ENCODE assay signal across 8 cellular contexts in genomic region chr19:43575156-43575950, GRCh38. TPM values are rescaled to one million over a fixed set of nuclear protein-coding genes. Genes with fewer than 3 reads are reported as not detected.
DNase-seq lines count a peak whose midpoint lies in the region; ATAC-seq, FAIRE-seq and TF ChIP-seq lines count a peak whose summit lies in the region.

Gene PINLYP, plus strand, starts transcription at chr19:43575801. Its CDS starts 1,391 bp downstream, at chr19:43577192.
Gene XRCC1, minus strand, starts transcription at chr19:43575527. Its CDS starts 69 bp downstream, at chr19:43575458.

- intact Hi-C loops in aorta (cut with DNase I), result loop anchor here (1.0 kb wide), 1 partner anchor 21 kb away; the partner anchor contains the start of genes IRGQ (in 2 of the 2) and ZNF576 (in 2 of the 2)

- peaks cover 2% of the 10 kb centered on the region for H3K4me1 Mint-ChIP-seq in astrocyte (ENCODE audit: low read depth, unreplicated experiment)

- H3K9me3 Mint-ChIP-seq in astrocyte (ENCODE audit: unreplicated experiment), result peaks cover 2% of the 10 kb centered on the region

- ATAC-seq in GM18499 (IDR thresholded peaks at IDR 0.05; ENCODE audit: insufficient read depth, unreplicated experiment) (peak; percentile 70), HG02943 (IDR thresholded peaks at IDR 0.05; ENCODE audit: low read depth, unreplicated experiment) (peak; percentile 96), aorta (ENCODE audit: low FRiP score) (peak; percentile 99)

- H3K27ac ChIP-seq in astrocyte (ENCODE audit: low read depth, low read length) (peak within 1 kb of the TSS; percentile 85), rectal smooth muscle tissue (ENCODE audit: low read depth, low read length) (peak within 1 kb of the TSS; percentile 93), aorta (ENCODE audit: low read depth in 1 of 2, low read length in 2 of 2) (peak within 1 kb of the TSS in 1 of 2 donors; percentile 68)

- H4K20me1 ChIP-seq in astrocyte (ENCODE audit: insufficient read depth, low read length), result peaks cover 2% of the 10 kb centered on the region

- H3K4me1 ChIP-seq in astrocyte (ENCODE audit: insufficient read depth, low read length), result peaks cover 11% of the 10 kb centered on the region
- peaks cover 13% of the 10 kb centered on the region for H3K4me1 ChIP-seq in rectal smooth muscle tissue (ENCODE audit: control insufficient read depth, insufficient read depth, low read length)
- H3K4me1 ChIP-seq in aorta (ENCODE audit: control insufficient read depth in 1 of 2, insufficient read depth in 2 of 2, low read length in 2 of 2), result no peaks in the 10 kb centered on the region

- WGBS in aorta, 2 donors, result 0 to 1% methylated on average over 45 to 51 of the region's 51 CpGs

- H3K27me3 Mint-ChIP-seq in astrocyte (ENCODE audit: low read depth, unreplicated experiment), result peaks cover 13% of the 10 kb centered on the region

- H3K36me3 Mint-ChIP-seq in astrocyte (ENCODE audit: low read depth, unreplicated experiment), result peaks cover 6% of the 10 kb centered on the region

- TF ChIP-seq CTCF in astrocyte (IDR thresholded peaks at IDR 0.05; ENCODE audit: insufficient read depth, low read depth, low read length), result no peak

- H3K79me2 ChIP-seq in astrocyte (ENCODE audit: insufficient read depth, low read length), result peaks cover 28% of the 10 kb centered on the region

- peak within 1 kb of the TSS; percentile 95 for H3K4me3 Mint-ChIP-seq in astrocyte (ENCODE audit: unreplicated experiment)

- H3K36me3 ChIP-seq in astrocyte (ENCODE audit: insufficient read depth, low read length) (peaks cover 2% of the 10 kb centered on the region), rectal smooth muscle tissue (ENCODE audit: control insufficient read depth, insufficient read depth, low read length) (no peaks in the 10 kb centered on the region), aorta (ENCODE audit: control insufficient read depth in 1 of 2, insufficient read depth in 2 of 2, low read length in 1 of 2) (no peaks in the 10 kb centered on the region)

- H3K27ac Mint-ChIP-seq in astrocyte (ENCODE audit: unreplicated experiment), result peak within 1 kb of the TSS; percentile 77

- H2AFZ ChIP-seq in astrocyte (ENCODE audit: low read depth, low read length), result peak within 1 kb of the TSS; percentile 81

- H3K9ac ChIP-seq in astrocyte (ENCODE audit: low read length) (peak within 1 kb of the TSS; percentile 95), rectal smooth muscle tissue (ENCODE audit: low read length) (peak within 1 kb of the TSS; percentile 92)

- H3K4me3 ChIP-seq in astrocyte (ENCODE audit: insufficient read depth, low read depth, low read length) (peak within 1 kb of the TSS; percentile 90), rectal smooth muscle tissue (ENCODE audit: low read length) (peak within 1 kb of the TSS; percentile 98), aorta (ENCODE audit: low read length in 2 of 2) (peak within 1 kb of the TSS; percentile 62 to 86)

- H3K9me3 ChIP-seq in astrocyte (ENCODE audit: insufficient read depth, low read depth, low read length), result no peaks in the 10 kb centered on the region
- H3K9me3 ChIP-seq in aorta (ENCODE audit: control insufficient read depth, low read length), result no peaks in the 10 kb centered on the region

- peak within 1 kb of the TSS; percentile 97 for H3K4me2 ChIP-seq in astrocyte (ENCODE audit: low read length)

- no peaks in the 10 kb centered on the region for H3K27me3 ChIP-seq in astrocyte (ENCODE audit: insufficient read depth, low read length)
- no peaks in the 10 kb centered on the region for H3K27me3 ChIP-seq in rectal smooth muscle tissue (ENCODE audit: control insufficient read depth, insufficient read depth, low read length)
- no peaks in the 10 kb centered on the region for H3K27me3 ChIP-seq in aorta (ENCODE audit: control insufficient read depth in 1 of 2, insufficient read depth in 2 of 2, low read length in 1 of 2)

- peak; percentile 85 for FAIRE-seq in astrocyte (lab: Jason Lieb, UNC)

- DNase-seq in NCI-H187 treated with DMSO at 0.1 percent for 48 hours (lab: John Stamatoyannopoulos, UW) (peak; percentile 99), T-helper 22 cell (ENCODE audit: low read depth) (peak; percentile 98), astrocyte (ENCODE audit: low read depth) (peak; percentile 95), hepatic stellate cell (ENCODE audit: low spot score) (peak; percentile 97), aorta (peak; percentile 99)

RNA-seq across cellular contexts. Expression of gene PINLYP, which starts in this region (rescaled TPM):
- total RNA-seq in astrocyte (0.30 and 0.96 TPM in 2 replicates), aorta (10 to 100 TPM in 1 of 2 donors, 1 to 10 TPM in 1; 8.2 to 10.1 TPM)
- 10 to 100 TPM; 20.8 to 22.9 TPM for polyA plus RNA-seq in aorta

RNA-seq across cellular contexts. Expression of gene XRCC1, which starts in this region (rescaled TPM):
- total RNA-seq in astrocyte (14.6 and 14.7 TPM in 2 replicates), aorta (10 to 100 TPM; 22.3 to 30.2 TPM)
- 10 to 100 TPM; 12.1 to 27.2 TPM for polyA plus RNA-seq in aorta
